ENCODE assay signal across 8 cellular contexts in genomic region chr3:179653777-179654117, GRCh38. TPM values are rescaled to one million over a fixed set of nuclear protein-coding genes. Genes with fewer than 3 reads are reported as not detected.
DNase-seq lines count a peak whose midpoint lies in the region; ATAC-seq and TF ChIP-seq lines count a peak whose summit lies in the region.

No MANE protein-coding gene starts in this region.

- no peaks in the 10 kb centered on the region for H3K36me3 ChIP-seq in gastroesophageal sphincter
- no peaks in the 10 kb centered on the region for H3K36me3 ChIP-seq in gastrocnemius medialis

- TF ChIP-seq CTCF in gastroesophageal sphincter (IDR thresholded peaks at IDR 0.05) (no peak), gastrocnemius medialis (IDR thresholded peaks at IDR 0.05 in 4 of 5, conservative IDR thresholded peaks at IDR 0.05 in 1 of 5) (no peak)

- peak; percentile 33 for DNase-seq in activated CD4-positive, CD25-positive, alpha-beta regulatory T cell treated with anti-CD3 and anti-CD28 coated beads, Interleukin-2, amount 50 U/mL, for 72 hours
- DNase-seq in activated CD4-positive, alpha-beta T cell treated with anti-CD3 and anti-CD28 coated beads, Interleukin-2, amount 50 U/mL, for 48 hours = peak; percentile 35 to 54
- DNase-seq in gastrocnemius medialis (no peak), iPS-NIHi7 (ENCODE audit: extremely low spot score) (no peak), UCSD-AML1 (lab: John Stamatoyannopoulos, UW; ENCODE audit: unreplicated experiment) (no peak)

- intact Hi-C loops in gastrocnemius medialis (cut with DNase I; ENCODE audit: low total_unique reads) = loop anchor here (1.0 to 10.0 kb wide), 4 partner anchors 49 to 151 kb away; partner anchors contain the start of genes MRPL47 and NDUFB5

- no peak for ATAC-seq in activated CD4-positive, CD25-positive, alpha-beta regulatory T cell treated with anti-CD3 and anti-CD28 coated beads, Interleukin-2, amount 50 U/mL, for 24 hours
- ATAC-seq in gastroesophageal sphincter = no peak
- ATAC-seq in gastrocnemius medialis = peak in 1 of 2 donors; percentile 2
- no peak for ATAC-seq in HG03354 (IDR thresholded peaks at IDR 0.05; ENCODE audit: poor library complexity, severe bottlenecking, unreplicated experiment)

- peak overlapping the region; percentile 77 to 98 (median 96) for H3K27ac ChIP-seq in gastroesophageal sphincter
- peak overlapping the region; percentile 90 to 98 (median 96) for H3K27ac ChIP-seq in gastrocnemius medialis

- H3K4me3 ChIP-seq in gastroesophageal sphincter (peak overlapping the region; percentile 75 to 85), gastrocnemius medialis (peak overlapping the region; percentile 77 to 98 (median 87))

- H3K27me3 ChIP-seq in gastroesophageal sphincter (no peaks in the 10 kb centered on the region), gastrocnemius medialis (no peaks in the 10 kb centered on the region)

- TF ChIP-seq POLR2A in gastroesophageal sphincter (IDR thresholded peaks at IDR 0.05) (no peak), gastrocnemius medialis (IDR thresholded peaks at IDR 0.05) (no peak)

- WGBS in gastroesophageal sphincter (ENCODE audit: low coverage in 1 of 2), 2 donors = 0% methylated on average over 1 of the region's 15 CpGs; no CpG with 5 or more reads in 1 of the 2 donors

- in situ Hi-C loops in gastrocnemius medialis (cut with MboI; ENCODE audit: low sequenced_read_pairs in 4 of 4) = loop anchor here in 1 of 4 donors (10.0 kb wide), 1 partner anchor 91 kb away; no protein-coding TSS in a partner anchor

- no peak for TF ChIP-seq EP300 in gastroesophageal sphincter (IDR thresholded peaks at IDR 0.05)

- H3K4me1 ChIP-seq in gastroesophageal sphincter (peaks cover 0 to 19% (median 6%) of the 10 kb centered on the region in 3 donors), gastrocnemius medialis (peaks cover 27 to 30% of the 10 kb centered on the region in 2 donors)

- no peaks in the 10 kb centered on the region for H3K9me3 ChIP-seq in gastroesophageal sphincter
- no peaks in the 10 kb centered on the region for H3K9me3 ChIP-seq in gastrocnemius medialis

RNA-seq across cellular contexts. Expression of gene USP13, which starts 0.9 kb away (rescaled TPM):
- 10 to 100 TPM in 3 of 4 donors, 1 to 10 TPM in 1; 6.7 to 12.1 (median 11.3) TPM for total RNA-seq in gastroesophageal sphincter
- 100 to 1,000 TPM; 117 to 453 (median 249) TPM for total RNA-seq in gastrocnemius medialis

RNA-seq across cellular contexts. Expression of gene NDUFB5, which starts 49.2 kb away (rescaled TPM):
- 100 to 1,000 TPM in 2 of 4 donors, 10 to 100 TPM in 2; 73.6 to 137 (median 100) TPM for total RNA-seq in gastroesophageal sphincter
- total RNA-seq in gastrocnemius medialis = 100 to 1,000 TPM; 127 to 348 (median 179) TPM

RNA-seq across cellular contexts. Expression of gene MRPL47, which starts 49.3 kb away (rescaled TPM):
- 10 to 100 TPM; 20.1 to 32.3 (median 24.8) TPM for total RNA-seq in gastroesophageal sphincter
- total RNA-seq in gastrocnemius medialis = 10 to 100 TPM; 34.9 to 74.0 (median 41.2) TPM

Comparison
In these comparisons a context has a peak if more than half of its experiments do, and no peak if none do; other contexts are left out.
1. DNase-seq: peak in activated CD4-positive, CD25-positive, alpha-beta regulatory T cell treated with anti-CD3 and anti-CD28 coated beads, Interleukin-2, amount 50 U/mL, for 72 hours (single experiment) and activated CD4-positive, alpha-beta T cell treated with anti-CD3 and anti-CD28 coated beads, Interleukin-2, amount 50 U/mL, for 48 hours (2 of 2); none in gastrocnemius medialis (0 of 2), iPS-NIHi7 (single experiment) and UCSD-AML1 (single experiment).
2. RNA of gene USP13, which starts 0.9 kb away (total RNA-seq): 117 to 453 TPM in gastrocnemius medialis; 6.7 to 12.1 TPM in gastroesophageal sphincter; every median in the first group is over 4 times any median in the second.